In genomic region chr6:169843991-169844390, GRCh38 we compare ENCODE assay signal across 13 cellular contexts.
DNase-seq lines count a peak whose midpoint lies in the region; ATAC-seq and TF ChIP-seq lines count a peak whose summit lies in the region.
"Had no signal": no experiment of that assay in that cellular context is flagged by ENCODE, and none has a peak within 500 bp of the region (broad histone marks: within the 10 kb centered on the region; RNA-seq: fewer than 3 reads in every experiment).

No MANE protein-coding gene starts in this region.

- no peak for TF ChIP-seq CTCF in osteocyte (IDR thresholded peaks at IDR 0.05)

- no peaks in the 10 kb centered on the region for H3K9me3 Mint-ChIP-seq in osteocyte (ENCODE audit: unreplicated experiment)
- H3K9me3 Mint-ChIP-seq in activated naive CD4-positive, alpha-beta T cell treated with anti-CD3 and anti-CD28 coated beads, Interleukin-2, amount 50 U/mL, for 72 hours, result no peaks in the 10 kb centered on the region
- H3K9me3 Mint-ChIP-seq: CD8-positive, alpha-beta memory T cell had no signal

- no peaks in the 10 kb centered on the region for H3K4me1 Mint-ChIP-seq in osteocyte (ENCODE audit: unreplicated experiment)

- DNase-seq in activated effector memory CD4-positive, alpha-beta T cell treated with anti-CD3 and anti-CD28 coated beads, Interleukin-2, amount 50 U/mL, for 16 hours, result peak; percentile 9
- DNase-seq in activated effector memory CD4-positive, alpha-beta T cell treated with Interleukin-2 at 50 U/mL for 16 hours, result no peak
- peak; percentile 4 for DNase-seq in islet precursor cell
- peak; percentile 56 for DNase-seq in osteocyte (ENCODE audit: extremely low spot score, unreplicated experiment)
- peak; percentile 4 for DNase-seq in ureter (ENCODE audit: low spot score)
- DNase-seq in stimulated activated CD4-positive, alpha-beta T cell treated with anti-CD3 and anti-CD28 coated beads, Interleukin-12 subunit alpha, Interleukin-12 subunit beta, amount 100 ng/mL, for 4 hours, result no peak
- no peak for DNase-seq in activated naive CD4-positive, alpha-beta T cell treated with anti-CD3 and anti-CD28 coated beads, Interleukin-2, amount 50 U/mL, for 72 hours (ENCODE audit: low spot score in 2 of 2)
- no peak for DNase-seq in activated naive CD4-positive, alpha-beta T cell treated with anti-CD3 and anti-CD28 coated beads, Interleukin-2, amount 50 U/mL, for 16 hours
- DNase-seq: AML-193; Caco-2; CD8-positive, alpha-beta memory T cell; DND-41; GF-D8 had no signal

- H3K36me3 Mint-ChIP-seq in osteocyte (ENCODE audit: unreplicated experiment), result no peaks in the 10 kb centered on the region
- H3K36me3 Mint-ChIP-seq in activated naive CD4-positive, alpha-beta T cell treated with anti-CD3 and anti-CD28 coated beads, Interleukin-2, amount 50 U/mL, for 72 hours, result no peaks in the 10 kb centered on the region
- H3K36me3 Mint-ChIP-seq: CD8-positive, alpha-beta memory T cell had no signal

- H3K4me3 Mint-ChIP-seq in osteocyte (ENCODE audit: unreplicated experiment), result no peak overlapping the region
- H3K4me3 Mint-ChIP-seq: CD8-positive, alpha-beta memory T cell had no signal

- H3K27me3 Mint-ChIP-seq in osteocyte (ENCODE audit: unreplicated experiment), result no peaks in the 10 kb centered on the region

- no peak for ATAC-seq in activated naive CD4-positive, alpha-beta T cell treated with anti-CD3 and anti-CD28 coated beads, Interleukin-2, amount 50 U/mL, for 72 hours

- H3K27ac Mint-ChIP-seq in osteocyte (ENCODE audit: unreplicated experiment), result no peak overlapping the region
- H3K27ac Mint-ChIP-seq in activated naive CD4-positive, alpha-beta T cell treated with anti-CD3 and anti-CD28 coated beads, Interleukin-2, amount 50 U/mL, for 72 hours, result no peak overlapping the region
- H3K27ac Mint-ChIP-seq: CD8-positive, alpha-beta memory T cell had no signal

Comparison
In these comparisons a context has a peak if more than half of its experiments do, and no peak if none do; other contexts are left out.
1. DNase-seq: peak in activated effector memory CD4-positive, alpha-beta T cell treated with anti-CD3 and anti-CD28 coated beads, Interleukin-2, amount 50 U/mL, for 16 hours (single experiment), islet precursor cell (single experiment), osteocyte (single experiment) and ureter (single experiment); none in activated effector memory CD4-positive, alpha-beta T cell treated with Interleukin-2 at 50 U/mL for 16 hours (single experiment), stimulated activated CD4-positive, alpha-beta T cell treated with anti-CD3 and anti-CD28 coated beads, Interleukin-12 subunit alpha, Interleukin-12 subunit beta, amount 100 ng/mL, for 4 hours (single experiment), activated naive CD4-positive, alpha-beta T cell treated with anti-CD3 and anti-CD28 coated beads, Interleukin-2, amount 50 U/mL, for 72 hours (0 of 2) and activated naive CD4-positive, alpha-beta T cell treated with anti-CD3 and anti-CD28 coated beads, Interleukin-2, amount 50 U/mL, for 16 hours (single experiment).